Comparison of ENCODE assay signal across 9 cellular contexts in the genomic region with DNA sequence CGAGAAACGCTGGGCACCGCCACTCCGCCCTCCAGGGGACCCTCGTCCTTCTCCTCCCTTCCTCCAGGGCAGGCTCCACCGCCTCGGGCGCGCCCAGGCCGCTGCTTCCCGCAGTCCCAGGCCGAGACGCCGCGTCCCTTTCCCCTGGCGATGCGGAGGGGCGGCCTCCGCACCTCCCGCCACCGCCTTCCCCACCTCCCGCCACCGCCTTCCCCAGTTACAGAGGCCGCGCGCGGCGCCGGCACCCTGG. TPM values are rescaled to one million over a fixed set of nuclear protein-coding genes. Genes with fewer than 3 reads are reported as not detected.
DNase-seq lines count a peak whose midpoint lies in the region; ATAC-seq, FAIRE-seq and TF ChIP-seq lines count a peak whose summit lies in the region.
"Had no signal": no experiment of that assay in that cellular context is flagged by ENCODE, and none has a peak within 500 bp of the region (broad histone marks: within the 10 kb centered on the region; RNA-seq: fewer than 3 reads in every experiment).

No MANE protein-coding gene starts in this region.

- CTCF ChIA-PET in CD8-positive, alpha-beta T cell (lab: Charles Lee) = no interaction called here

- no peak for DNase-seq in CD8-positive, alpha-beta T cell
- DNase-seq in coronary artery (ENCODE audit: low spot score) (no peak), mucosa of descending colon (no peak), NCI-H2029 treated with DMSO at 0.1 percent for 48 hours (lab: John Stamatoyannopoulos, UW) (no peak), 8988T (no peak), D721Med (ENCODE audit: insufficient read length, low spot score) (no peak), NAMALWA (ENCODE audit: low spot score) (no peak)

- peaks cover 4% of the 10 kb centered on the region for H3K4me1 ChIP-seq in CD8-positive, alpha-beta T cell (ENCODE audit: insufficient read depth, low read length)
- peaks cover 43% of the 10 kb centered on the region for H3K4me1 ChIP-seq in mucosa of descending colon (ENCODE audit: low read depth)

- no peaks in the 10 kb centered on the region for H3K9me3 Mint-ChIP-seq in CD8-positive, alpha-beta T cell
- no peaks in the 10 kb centered on the region for H3K9me3 Mint-ChIP-seq in IgD-negative memory B cell

- H3K4me3 ChIP-seq in CD8-positive, alpha-beta T cell (ENCODE audit: low read depth, low read length) = peak overlapping the region; percentile 88
- H3K4me3 ChIP-seq in coronary artery (peak overlapping the region; percentile 94), mucosa of descending colon (peak overlapping the region; percentile 88)

- H3K27ac Mint-ChIP-seq in CD8-positive, alpha-beta T cell = peak overlapping the region; percentile 86
- peak overlapping the region; percentile 55 to 95 (median 83) for H3K27ac Mint-ChIP-seq in IgD-negative memory B cell

- no peaks in the 10 kb centered on the region for H3K9me3 ChIP-seq in CD8-positive, alpha-beta T cell (ENCODE audit: low read length)
- no peaks in the 10 kb centered on the region for H3K9me3 ChIP-seq in mucosa of descending colon

- no peak for TF ChIP-seq CTCF in CD8-positive, alpha-beta T cell (IDR thresholded peaks at IDR 0.05)
- TF ChIP-seq CTCF in coronary artery (IDR thresholded peaks at IDR 0.05) (no peak), mucosa of descending colon (IDR thresholded peaks at IDR 0.05) (no peak), D721Med (IDR thresholded peaks at IDR 0.05; ENCODE audit: insufficient read depth, missing control alignments) (no peak)

- no peaks in the 10 kb centered on the region for H3K27me3 Mint-ChIP-seq in CD8-positive, alpha-beta T cell (ENCODE audit: low read depth)
- H3K27me3 Mint-ChIP-seq in IgD-negative memory B cell = no peaks in the 10 kb centered on the region

- H3K27ac ChIP-seq in CD8-positive, alpha-beta T cell (ENCODE audit: low read depth, low read length) = peak overlapping the region; percentile 68
- peak overlapping the region; percentile 86 to 97 for H3K27ac ChIP-seq in coronary artery

- FAIRE-seq in D721Med (lab: Jason Lieb, UNC) = no peak

- no peaks in the 10 kb centered on the region for H3K27me3 ChIP-seq in CD8-positive, alpha-beta T cell (ENCODE audit: insufficient read depth, low read length)

- no peaks in the 10 kb centered on the region for H3K36me3 ChIP-seq in CD8-positive, alpha-beta T cell (ENCODE audit: insufficient read depth, low read length)
- H3K36me3 ChIP-seq in mucosa of descending colon (ENCODE audit: low read depth) = no peaks in the 10 kb centered on the region

- intact Hi-C loops in CD8-positive, alpha-beta T cell (cut with DNase I, micrococcal nuclease) = loop anchor here (5.0 to 10.0 kb wide), 3 partner anchors 1134 to 1641 kb away; a partner anchor contains a TSS
- intact Hi-C loops in mucosa of descending colon (cut with DNase I, micrococcal nuclease) = no loop called here

- POLR2A ChIA-PET in CD8-positive, alpha-beta T cell (lab: Charles Lee) = interaction anchor here (1.0 kb wide), 1 partner anchor 24 kb away, joined by 3 read pairs; no protein-coding TSS in a partner anchor

- ATAC-seq in CD8-positive, alpha-beta T cell = no peak
- ATAC-seq in mucosa of descending colon = no peak

- H3K4me3 Mint-ChIP-seq in CD8-positive, alpha-beta T cell = peak overlapping the region; percentile 96
- H3K4me3 Mint-ChIP-seq in IgD-negative memory B cell = peak overlapping the region; percentile 88 to 98 (median 98)

- H3K36me3 Mint-ChIP-seq in CD8-positive, alpha-beta T cell = peaks cover 4% of the 10 kb centered on the region
- no peaks in the 10 kb centered on the region for H3K36me3 Mint-ChIP-seq in IgD-negative memory B cell

- peaks cover 36% of the 10 kb centered on the region for H3K4me1 Mint-ChIP-seq in CD8-positive, alpha-beta T cell (ENCODE audit: low read depth)
- H3K4me1 Mint-ChIP-seq in IgD-negative memory B cell = peaks cover 16 to 29% (median 23%) of the 10 kb centered on the region in 3 donors

RNA-seq across cellular contexts. Expression of a gene that starts 0.2 kb away (rescaled TPM):
- total RNA-seq in CD8-positive, alpha-beta T cell = 10 to 100 TPM; 16.0 to 18.0 TPM
- polyA plus RNA-seq in IgD-negative memory B cell = 120 TPM
- total RNA-seq in mucosa of descending colon = 100 to 1,000 TPM; 228 to 441 (median 422) TPM

RNA-seq across cellular contexts. Expression of a gene that starts 48.1 kb away (rescaled TPM):
- not detected for total RNA-seq in CD8-positive, alpha-beta T cell
- not detected for polyA plus RNA-seq in IgD-negative memory B cell
- 10 to 100 TPM; 20.4 to 69.4 (median 42.9) TPM for total RNA-seq in mucosa of descending colon
- total RNA-seq: renal cortical epithelial cell had no signal

Comparison
In these comparisons a context has a peak if more than half of its experiments do, and no peak if none do; other contexts are left out.
1. RNA of a gene that starts 0.2 kb away (total RNA-seq): 228 to 441 TPM in mucosa of descending colon; 16.0 to 18.0 TPM in CD8-positive, alpha-beta T cell; every median in the first group is over 10 times any median in the second.
2. RNA of a gene that starts 48.1 kb away (total RNA-seq): 20.4 to 69.4 TPM in mucosa of descending colon; not detected in CD8-positive, alpha-beta T cell; every median in the first group is over 10 times any median in the second.
3. intact Hi-C loops: an anchor here in CD8-positive, alpha-beta T cell (5.0 to 10.0 kb wide); none called in mucosa of descending colon.
4. Peak in every context shown above with its lines, with median percentiles within 50 percentile points of each other: H3K4me3 ChIP-seq.